8 cellular contexts compared by ENCODE assay signal in genomic region chr1:212284744-212285684, GRCh38.
DNase-seq lines count a peak whose midpoint lies in the region; ATAC-seq, FAIRE-seq and TF ChIP-seq lines count a peak whose summit lies in the region.

PPP2R5A (plus strand) TSS chr1:212285410; CDS start chr1:212286111, 701 bp downstream.

- FAIRE-seq in islet of Langerhans (lab: Jason Lieb, UNC): peak; percentile 41

- TF ChIP-seq CTCF in AG09309 (IDR thresholded peaks at IDR 0.05; ENCODE audit: control insufficient read depth, insufficient read depth, low read depth, low read length, missing control alignments): no peak

- TF ChIP-seq POLR2A in GM18951 (IDR thresholded peaks at IDR 0.05; ENCODE audit: extremely low read depth, insufficient read depth, insufficient read length): peak; percentile 72

- H3K4me3 ChIP-seq in AG09309 (ENCODE audit: control insufficient read depth, low read depth, low read length): peak within 1 kb of the TSS; percentile 80

- peak; percentile 90 for ATAC-seq in HG03280 (IDR thresholded peaks at IDR 0.05; ENCODE audit: unreplicated experiment)

- in situ Hi-C loops in GM18951 (cut with MboI; ENCODE audit: low sequenced_read_pairs, unreplicated experiment): no loop called here

- DNase-seq in AG09309 (ENCODE audit: low read depth) (peak; percentile 97), NCI-H345 treated with DMSO at 0.1 percent for 48 hours (lab: John Stamatoyannopoulos, UW; ENCODE audit: unreplicated experiment) (peak; percentile 96), cerebellar cortex (ENCODE audit: low spot score) (peak; percentile 99)
- peak; percentile 97 for DNase-seq in activated CD4-positive, CD25-positive, alpha-beta regulatory T cell treated with anti-CD3 and anti-CD28 coated beads, Interleukin-2, amount 50 U/mL, for 16 hours (ENCODE audit: low read depth, low spot score)
- peak; percentile 94 to 98 (median 97) for DNase-seq in stimulated activated CD4-positive, alpha-beta T cell treated with anti-CD3 and anti-CD28 coated beads, Interleukin-12 subunit alpha, Interleukin-12 subunit beta, amount 100 ng/mL, for 48 hours (ENCODE audit: low read depth in 2 of 3, low spot score in 1 of 3)

Comparison
In these comparisons a context has a peak if more than half of its experiments do, and no peak if none do; other contexts are left out.
1. Peak in every context shown above with its lines: DNase-seq, ATAC-seq and H3K4me3 ChIP-seq.